14 cellular contexts compared by ENCODE assay signal in genomic region chr19:5057860-5058259, GRCh38.
DNase-seq lines count a peak whose midpoint lies in the region; ATAC-seq, FAIRE-seq and TF ChIP-seq lines count a peak whose summit lies in the region.
"Had no signal": no experiment of that assay in that cellular context is flagged by ENCODE, and none has a peak within 500 bp of the region (broad histone marks: within the 10 kb centered on the region; RNA-seq: fewer than 3 reads in every experiment).

No MANE protein-coding gene starts in this region.

- FAIRE-seq in A549 (lab: Jason Lieb, UNC), result no peak
- FAIRE-seq in GM12891 (lab: Jason Lieb, UNC), result peak; percentile 55

- DNase-seq in A549 (ENCODE audit: low read depth in 1 of 2, low spot score in 1 of 2), result peak; percentile 23 to 42
- peak; percentile 62 for DNase-seq in GM12891 (ENCODE audit: insufficient read length, low spot score)
- DNase-seq in SK-MEL-5 (ENCODE audit: low read depth, low spot score), result peak; percentile 32
- peak; percentile 34 for DNase-seq in hepatic stellate cell (ENCODE audit: low spot score)
- DNase-seq in activated CD4-positive, CD25-positive, alpha-beta regulatory T cell treated with anti-CD3 and anti-CD28 coated beads, Interleukin-2, amount 50 U/mL, for 72 hours, result no peak
- no peak for DNase-seq in activated effector memory CD4-positive, alpha-beta T cell treated with Interleukin-2 at 50 U/mL for 16 hours
- DNase-seq: activated CD4-positive, alpha-beta T cell treated with anti-CD3 and anti-CD28 coated beads, Interleukin-2, amount 50 U/mL, for 48 hours; NCI-H1436; sigmoid colon; tibial artery had no signal

- WGBS in A549 (ENCODE audit: missing lambda C conversion rate), result 85% methylated on average over 3 of the region's 5 CpGs

- no peaks in the 10 kb centered on the region for H3K4me1 ChIP-seq in A549
- H3K4me1 ChIP-seq: sigmoid colon had no signal

- CTCF ChIA-PET in A549 (lab: Yijun Ruan, JAX), result interaction anchor here (0.6 to 3.9 kb wide), 2 partner anchors 10 to 12 kb away, joined by 3 to 22 read pairs; no protein-coding TSS in a partner anchor

- no peaks in the 10 kb centered on the region for H3K9me3 ChIP-seq in A549

- H3K4me2 ChIP-seq in A549, result no peak overlapping the region

- H3K27ac ChIP-seq in A549, result no peak overlapping the region
- H3K27ac ChIP-seq: C4-2B, HL-60, sigmoid colon, tibial artery had no signal

- in situ Hi-C loops in SK-MEL-5 (cut with HindIII; ENCODE audit: low pct_unique_long_range_greater_than_20kb, low sequenced_read_pairs), result no loop called here

- TF ChIP-seq RAD21 in A549 (conservative IDR thresholded peaks at IDR 0.05 in 1 of 2, IDR thresholded peaks at IDR 0.05 in 1 of 2), result no peak

- ATAC-seq in A549 (peak; percentile 45 to 84; a peak in 3 of 6 replicates), HG02885 (IDR thresholded peaks at IDR 0.05; ENCODE audit: poor library complexity, unreplicated experiment) (no peak), GM21447 (IDR thresholded peaks at IDR 0.05; ENCODE audit: unreplicated experiment) (no peak)

- no peak for TF ChIP-seq EP300 in A549 (IDR thresholded peaks at IDR 0.05)

- TF ChIP-seq CTCF in A549 (IDR thresholded peaks at IDR 0.05), result no peak

- H3K4me3 ChIP-seq in A549, result no peak overlapping the region
- H3K4me3 ChIP-seq: sigmoid colon, tibial artery had no signal

- POLR2A ChIA-PET in A549 (lab: Yijun Ruan, JAX), result no interaction called here

- TF ChIP-seq POLR2A in A549 (IDR thresholded peaks at IDR 0.05; ENCODE audit: low read length) (no peak), GM12891 (IDR thresholded peaks at IDR 0.05; ENCODE audit: low read depth, low read length) (no peak)

TF ChIP-seq in A549, 52 proteins besides CTCF, POLR2A, EP300 and RAD21:
- TF ChIP-seq USF2 (IDR thresholded peaks at IDR 0.05) (peak; percentile 79), ZC3H11A (IDR thresholded peaks at IDR 0.05) (no peak)

TF ChIP-seq in GM12891, 5 proteins besides CTCF, POLR2A, EP300 and RAD21:
- TF ChIP-seq POU2F2 (IDR thresholded peaks at IDR 0.05; ENCODE audit: low read depth, low read length) (no peak), SPI1 (IDR thresholded peaks at IDR 0.05; ENCODE audit: low read depth, low read length) (no peak), POLR2AphosphoS5 (IDR thresholded peaks at IDR 0.05; ENCODE audit: low read depth, low read length) (no peak), TAF1 (IDR thresholded peaks at IDR 0.05; ENCODE audit: low read depth, low read length) (no peak)

Comparison
In these comparisons a context has a peak if more than half of its experiments do, and no peak if none do; other contexts are left out.
1. ATAC-seq: peak in A549 (2 of 2); none in HG02885 (single experiment) and GM21447 (single experiment).
2. DNase-seq: peak in A549 (2 of 2), GM12891 (single experiment), SK-MEL-5 (single experiment) and hepatic stellate cell (single experiment); none in activated CD4-positive, CD25-positive, alpha-beta regulatory T cell treated with anti-CD3 and anti-CD28 coated beads, Interleukin-2, amount 50 U/mL, for 72 hours (single experiment) and activated effector memory CD4-positive, alpha-beta T cell treated with Interleukin-2 at 50 U/mL for 16 hours (single experiment).